ENCODE assay signal across 10 cellular contexts in the genomic region with DNA sequence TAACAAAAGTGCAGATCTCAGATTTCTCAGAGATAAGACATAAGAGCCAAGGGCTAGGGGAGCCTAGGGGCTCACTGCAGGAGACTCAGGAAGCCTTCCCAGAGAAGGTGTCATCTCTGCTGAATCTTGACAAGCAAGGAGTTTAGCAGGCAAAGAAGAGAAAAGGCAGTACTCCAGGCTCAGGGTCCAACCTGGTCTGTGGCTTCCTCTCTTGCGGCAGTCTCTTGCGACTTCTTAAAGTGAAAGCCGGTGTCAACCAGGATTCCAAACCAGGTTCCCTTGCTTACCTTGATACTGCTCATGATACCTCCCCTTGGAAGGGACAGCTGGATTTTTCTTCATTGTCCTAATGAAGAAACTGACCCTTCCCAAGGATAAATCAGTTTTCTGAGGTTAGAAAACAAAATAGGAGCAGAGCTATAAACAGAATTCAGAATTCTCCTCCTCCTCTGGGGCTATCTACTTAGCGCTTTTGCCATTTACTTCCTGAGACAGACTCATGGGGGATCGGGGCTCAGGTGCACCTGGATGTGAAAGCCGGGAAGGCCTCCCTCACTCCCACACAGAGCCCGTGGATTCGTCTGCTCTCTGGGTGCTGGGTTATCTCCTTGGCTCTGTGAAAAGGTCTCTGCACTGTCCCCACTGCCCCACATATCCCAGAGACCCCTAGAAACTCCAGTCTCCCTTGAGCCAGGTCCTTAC.
DNase-seq lines count a peak whose midpoint lies in the region; ATAC-seq and TF ChIP-seq lines count a peak whose summit lies in the region.
"Had no signal": no experiment of that assay in that cellular context is flagged by ENCODE, and none has a peak within 500 bp of the region (broad histone marks: within the 10 kb centered on the region; RNA-seq: fewer than 3 reads in every experiment).

No MANE protein-coding gene starts in this region.

- TF ChIP-seq CTCF in HL-60 (IDR thresholded peaks at IDR 0.05; ENCODE audit: insufficient read depth, low read length) = no peak

- peak overlapping the region; percentile 23 for H3K27ac Mint-ChIP-seq in T-helper 2 cell treated with Interferon-gamma antibody and Interleukin-4, amounts not matched to agents 5 μg/mL and 100 μg/mL, for 36 hours
- H3K27ac Mint-ChIP-seq: naive B cell had no signal

- H3K36me3 ChIP-seq in iPS-18a (ENCODE audit: control insufficient read depth, low read depth, low read length) = no peaks in the 10 kb centered on the region

- H3K4me1 ChIP-seq in iPS-18a (ENCODE audit: control insufficient read depth, low read depth, low read length) = peaks cover 40% of the 10 kb centered on the region

- H3K4me3 ChIP-seq in HL-60 (replicated peaks; ENCODE audit: insufficient read depth, low read length) = no peak overlapping the region
- peak overlapping the region; percentile 66 for H3K4me3 ChIP-seq in iPS-18a (ENCODE audit: low read length)
- no peak overlapping the region for H3K4me3 ChIP-seq in skin epidermis

- H3K27me3 ChIP-seq in HL-60 (ENCODE audit: insufficient read depth, poor library complexity, severe bottlenecking) (no peaks in the 10 kb centered on the region), iPS-18a (ENCODE audit: control insufficient read depth, insufficient read depth, low read length) (peaks cover under 1% of the 10 kb centered on the region)

- ATAC-seq in GM21526 (IDR thresholded peaks at IDR 0.05; ENCODE audit: low FRiP score, unreplicated experiment) (no peak), HG03175 (IDR thresholded peaks at IDR 0.05; ENCODE audit: unreplicated experiment) (no peak)

- peaks cover 21% of the 10 kb centered on the region for H3K4me1 Mint-ChIP-seq in T-helper 2 cell treated with Interferon-gamma antibody and Interleukin-4, amounts not matched to agents 5 μg/mL and 100 μg/mL, for 36 hours (ENCODE audit: low read depth)

- no peak overlapping the region for H3K4me3 Mint-ChIP-seq in T-helper 2 cell treated with Interferon-gamma antibody and Interleukin-4, amounts not matched to agents 5 μg/mL and 100 μg/mL, for 36 hours

- H3K9me3 Mint-ChIP-seq in T-helper 2 cell treated with Interferon-gamma antibody and Interleukin-4, amounts not matched to agents 5 μg/mL and 100 μg/mL, for 36 hours = no peaks in the 10 kb centered on the region
- H3K9me3 Mint-ChIP-seq: naive B cell had no signal

- H3K27ac ChIP-seq in HL-60 (replicated peaks) = peak overlapping the region; percentile 44; the same call in 1 of the 2 replicates
- H3K27ac ChIP-seq in iPS-18a (ENCODE audit: low read length) = peak overlapping the region; percentile 85
- peak overlapping the region in 20 of 21 experiments; percentile 12 to 92 (median 76) for H3K27ac ChIP-seq in skin epidermis

- no peaks in the 10 kb centered on the region for H3K36me3 Mint-ChIP-seq in T-helper 2 cell treated with Interferon-gamma antibody and Interleukin-4, amounts not matched to agents 5 μg/mL and 100 μg/mL, for 36 hours (ENCODE audit: low read depth)
- H3K36me3 Mint-ChIP-seq: naive B cell had no signal

- H3K27me3 Mint-ChIP-seq in T-helper 2 cell treated with Interferon-gamma antibody and Interleukin-4, amounts not matched to agents 5 μg/mL and 100 μg/mL, for 36 hours (ENCODE audit: low read depth) = peaks cover 17% of the 10 kb centered on the region

- no peaks in the 10 kb centered on the region for H3K9me3 ChIP-seq in iPS-18a (ENCODE audit: control insufficient read depth, low read depth, low read length)

- peak overlapping the region; percentile 63 for H3K9ac ChIP-seq in iPS-18a (ENCODE audit: low read length)

- DNase-seq in HL-60 (ENCODE audit: low read depth in 1 of 2, low spot score in 1 of 2) = peak in 1 of 2 experiments; percentile 50
- no peak for DNase-seq in T-helper 2 cell treated with Interferon-gamma antibody and Interleukin-4, amounts not matched to agents 5 μg/mL and 100 μg/mL, for 36 hours (ENCODE audit: low spot score)
- no peak for DNase-seq in NCI-H2107 (lab: John Stamatoyannopoulos, UW)
- DNase-seq in hypothalamus (lab: John Stamatoyannopoulos, UW) = no peak
- DNase-seq: naive B cell, NCI-H2029 treated with DMSO at 0.1 percent for 48 hours had no signal
